In the genomic region with DNA sequence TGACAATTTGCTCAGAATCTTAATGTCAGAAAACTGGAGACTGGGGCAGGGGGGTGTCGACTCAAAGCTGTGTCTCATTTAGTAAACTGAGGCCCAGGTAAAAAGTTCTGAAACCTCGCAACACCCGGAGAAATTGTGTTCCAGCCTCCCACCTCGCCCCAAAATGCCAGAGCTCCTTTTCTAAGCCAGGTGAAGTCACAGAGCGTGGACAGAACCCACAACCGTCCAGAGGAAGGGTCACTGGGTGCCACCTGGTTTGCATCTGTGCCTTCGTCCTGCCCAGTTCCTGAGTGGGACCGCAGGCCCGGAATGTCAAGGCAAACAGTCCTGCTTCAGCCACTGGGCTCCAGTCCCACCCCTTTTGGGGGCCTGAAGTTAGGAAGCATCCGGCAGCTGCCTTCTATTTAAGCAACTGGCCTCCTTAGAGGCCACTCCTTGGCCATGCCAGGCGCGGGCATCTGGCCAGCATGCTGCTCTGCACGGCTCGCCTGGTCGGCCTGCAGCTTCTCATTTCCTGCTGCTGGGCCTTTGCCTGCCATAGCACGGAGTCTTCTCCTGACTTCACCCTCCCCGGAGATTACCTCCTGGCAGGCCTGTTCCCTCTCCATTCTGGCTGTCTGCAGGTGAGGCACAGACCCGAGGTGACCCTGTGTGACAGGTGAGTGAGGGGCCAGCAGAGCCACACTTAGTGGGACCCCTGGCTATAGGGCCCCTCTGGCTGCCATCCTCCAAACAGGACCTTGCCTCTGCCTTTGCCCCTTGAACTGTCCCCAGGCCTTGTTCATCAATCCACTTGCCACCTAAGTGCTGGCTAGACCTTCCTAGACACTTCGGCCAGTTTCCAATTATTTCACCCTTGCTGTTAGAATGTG, we compare ENCODE assay signal across 8 cellular contexts. TPM values are rescaled to one million over a fixed set of nuclear protein-coding genes. Genes with fewer than 3 reads are reported as not detected.
A peak's percentile ranks its signal among the peaks of the same experiment; 100 is the strongest.
DNase-seq lines count a peak whose midpoint lies in the region; ATAC-seq, FAIRE-seq and TF ChIP-seq lines count a peak whose summit lies in the region.

Gene TAS1R1 (plus strand): TSS at position 401 of the 872 bp plus-strand sequence. CDS start 67 bp downstream, at position 468.

- H3K27ac Mint-ChIP-seq in T-helper 2 cell treated with Interferon-gamma antibody and Interleukin-4, amounts not matched to agents 5 μg/mL and 100 μg/mL, for 36 hours, result peak within 1 kb of the TSS; percentile 3

- H3K4me3 Mint-ChIP-seq in T-helper 2 cell treated with Interferon-gamma antibody and Interleukin-4, amounts not matched to agents 5 μg/mL and 100 μg/mL, for 36 hours, result peak within 1 kb of the TSS; percentile 73

- FAIRE-seq in D721Med (lab: Jason Lieb, UNC), result no peak

- H3K9me3 ChIP-seq in iPS DF 6.9 (ENCODE audit: control insufficient read depth, insufficient read depth, low read length) (no peaks in the 10 kb centered on the region), skeletal muscle tissue (ENCODE audit: control insufficient read depth in 3 of 3, low read length in 3 of 3) (no peaks in the 10 kb centered on the region)

- H3K4me3 ChIP-seq in iPS DF 6.9 (ENCODE audit: low read length) (peak within 1 kb of the TSS; percentile 96), skeletal muscle tissue (ENCODE audit: low read length in 3 of 3) (peak within 1 kb of the TSS; percentile 73 to 90 (median 90))

- H3K9ac ChIP-seq in skeletal muscle tissue (ENCODE audit: low read depth in 1 of 3, low read length in 3 of 3), result peak within 1 kb of the TSS; percentile 91 to 97 (median 93)

- H3K4me1 Mint-ChIP-seq in T-helper 2 cell treated with Interferon-gamma antibody and Interleukin-4, amounts not matched to agents 5 μg/mL and 100 μg/mL, for 36 hours (ENCODE audit: low read depth), result peaks cover 11% of the 10 kb centered on the region

- H3K4me1 ChIP-seq in iPS DF 6.9 (ENCODE audit: control insufficient read depth, insufficient read depth, low read length), result no peaks in the 10 kb centered on the region
- peaks cover 14 to 18% (median 17%) of the 10 kb centered on the region in 3 donors for H3K4me1 ChIP-seq in skeletal muscle tissue (ENCODE audit: control insufficient read depth in 3 of 3, insufficient read depth in 3 of 3, low read length in 3 of 3)

- ATAC-seq in HG02588 (IDR thresholded peaks at IDR 0.05; ENCODE audit: unreplicated experiment), result no peak

- H3K36me3 ChIP-seq in iPS DF 6.9 (ENCODE audit: control insufficient read depth, insufficient read depth, low read length) (no peaks in the 10 kb centered on the region; the same call in 1 of the 2 replicates), skeletal muscle tissue (ENCODE audit: control insufficient read depth in 3 of 3, insufficient read depth in 3 of 3, low read length in 3 of 3) (peaks cover 0 to 7% (median 3%) of the 10 kb centered on the region in 3 donors)

- no peak within 1 kb of the TSS for H3K27ac ChIP-seq in iPS DF 6.9 (ENCODE audit: low read length)
- H3K27ac ChIP-seq in skeletal muscle tissue (ENCODE audit: low read depth, low read length), result peak within 1 kb of the TSS; percentile 14

- peaks cover 6% of the 10 kb centered on the region for H3K36me3 Mint-ChIP-seq in T-helper 2 cell treated with Interferon-gamma antibody and Interleukin-4, amounts not matched to agents 5 μg/mL and 100 μg/mL, for 36 hours (ENCODE audit: low read depth)

- no peaks in the 10 kb centered on the region for H3K9me3 Mint-ChIP-seq in T-helper 2 cell treated with Interferon-gamma antibody and Interleukin-4, amounts not matched to agents 5 μg/mL and 100 μg/mL, for 36 hours

- H3K27me3 ChIP-seq in iPS DF 6.9 (ENCODE audit: control insufficient read depth, insufficient read depth, low read length) (no peaks in the 10 kb centered on the region), skeletal muscle tissue (ENCODE audit: control insufficient read depth in 3 of 3, insufficient read depth in 3 of 3, low read length in 3 of 3) (no peaks in the 10 kb centered on the region)

- no peak for DNase-seq in T-helper 2 cell treated with Interferon-gamma antibody and Interleukin-4, amounts not matched to agents 5 μg/mL and 100 μg/mL, for 36 hours (ENCODE audit: low spot score)
- DNase-seq in T-helper 2 cell (no peak), anterior cingulate cortex (lab: John Stamatoyannopoulos, UW) (peak in 37 of 58 donors; percentile 6 to 55 (median 21)), iPS DF 6.9 (ENCODE audit: low read depth, low spot score) (no peak), activated gamma-delta T cell (lab: John Stamatoyannopoulos, UW) (no peak), D721Med (ENCODE audit: insufficient read length, low spot score) (no peak)

- WGBS in iPS DF 6.9 (ENCODE audit: insufficient coverage, insufficient read length), result no CpG with 5 or more reads among the region's 19 CpGs

- no peaks in the 10 kb centered on the region for H3K27me3 Mint-ChIP-seq in T-helper 2 cell treated with Interferon-gamma antibody and Interleukin-4, amounts not matched to agents 5 μg/mL and 100 μg/mL, for 36 hours (ENCODE audit: low read depth)

- no peak for TF ChIP-seq CTCF in D721Med (IDR thresholded peaks at IDR 0.05; ENCODE audit: insufficient read depth, missing control alignments)

RNA-seq across cellular contexts. Expression of gene TAS1R1, which starts in this region (rescaled TPM):
- 5.7 TPM for total RNA-seq in skeletal muscle tissue

Comparison
In these comparisons a context has a peak if more than half of its experiments do, and no peak if none do; other contexts are left out.
1. DNase-seq: peak in anterior cingulate cortex (37 of 58); none in T-helper 2 cell treated with Interferon-gamma antibody and Interleukin-4, amounts not matched to agents 5 μg/mL and 100 μg/mL, for 36 hours (single experiment), T-helper 2 cell (0 of 5), iPS DF 6.9 (single experiment), activated gamma-delta T cell (single experiment) and D721Med (single experiment).